8 cellular contexts compared by ENCODE assay signal in the genomic region with DNA sequence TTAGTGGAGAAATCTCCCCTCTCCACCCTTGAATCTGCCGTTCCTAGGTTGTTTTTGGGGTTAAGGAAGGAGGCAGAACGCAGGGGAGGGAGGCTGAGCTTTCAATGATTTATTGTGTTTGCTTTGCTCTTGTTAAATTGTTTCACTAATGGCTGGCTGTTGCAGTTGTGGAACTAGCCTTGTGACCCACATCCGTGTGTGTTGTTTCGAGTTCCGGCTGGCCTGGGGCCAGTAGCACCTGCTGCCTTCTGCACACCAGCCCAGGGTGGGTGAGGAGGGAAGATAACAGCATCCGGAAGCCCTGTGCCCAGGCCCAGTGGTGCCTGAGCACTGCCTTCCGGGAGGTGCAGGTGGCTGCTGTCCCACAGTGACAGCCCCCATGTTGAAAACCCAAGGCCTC. TPM values are rescaled to one million over a fixed set of nuclear protein-coding genes. Genes with fewer than 3 reads are reported as not detected.
DNase-seq lines count a peak whose midpoint lies in the region; ATAC-seq, FAIRE-seq and TF ChIP-seq lines count a peak whose summit lies in the region.

No MANE protein-coding gene starts in this region.

- H3K9me1 ChIP-seq in endothelial cell of umbilical vein (replicated peaks; ENCODE audit: control insufficient read depth, extremely low read depth, insufficient read depth, low read length) = no peaks in the 10 kb centered on the region

- H3K27ac ChIP-seq in Panc1 (ENCODE audit: low read length) = peak overlapping the region; percentile 88
- peak overlapping the region; percentile 13 for H3K27ac ChIP-seq in endothelial cell of umbilical vein (ENCODE audit: insufficient read depth, low read depth, low read length)
- no peak overlapping the region for H3K27ac ChIP-seq in osteoblast (ENCODE audit: low read depth, low read length)

- H3K4me2 ChIP-seq in endothelial cell of umbilical vein (ENCODE audit: insufficient read depth, low read length) = no peak overlapping the region
- H3K4me2 ChIP-seq in osteoblast (ENCODE audit: insufficient read depth, low read length) = no peak overlapping the region

- H3K36me3 Mint-ChIP-seq in Calu3 (ENCODE audit: insufficient read depth, unreplicated experiment) = peaks cover 31% of the 10 kb centered on the region

- H3K27ac Mint-ChIP-seq in Calu3 (ENCODE audit: unreplicated experiment) = peak overlapping the region; percentile 30
- H3K27ac Mint-ChIP-seq in stimulated activated naive CD8-positive, alpha-beta T cell treated with anti-CD3 and anti-CD28 coated beads, Interleukin-15, amount 100 ng/mL, for 72 hours = peak overlapping the region; percentile 93 to 94

- dilution Hi-C loops in endothelial cell of umbilical vein (cut with MboI; ENCODE audit: extremely low pct_ligation_motif_present, low sequenced_read_pairs) = no loop called here

- CTCF ChIA-PET in Calu3 (lab: Charles Lee) = interaction anchor here (0.6 to 1.0 kb wide), 2 partner anchors 59 to 133 kb away, joined by 3 to 5 read pairs; no protein-coding TSS in a partner anchor
- CTCF ChIA-PET in Panc1 (lab: Charles Lee) = no interaction called here
- CTCF ChIA-PET in endothelial cell of umbilical vein (lab: Charles Lee) = interaction anchor here (1.1 to 1.4 kb wide), 3 partner anchors 11 to 71 kb away, joined by 3 to 5 read pairs (median 4); no protein-coding TSS in a partner anchor

- no peak for FAIRE-seq in endothelial cell of umbilical vein (lab: Jason Lieb, UNC)

- ATAC-seq in GM19043 (IDR thresholded peaks at IDR 0.05; ENCODE audit: low read depth, unreplicated experiment) = peak; percentile 88
- peak; percentile 65 for ATAC-seq in HG03103 (IDR thresholded peaks at IDR 0.05; ENCODE audit: low read depth, unreplicated experiment)
- no peak for ATAC-seq in Panc1
- peak; percentile 87 for ATAC-seq in stimulated activated naive CD8-positive, alpha-beta T cell treated with anti-CD3 and anti-CD28 coated beads, Interleukin-15, amount 100 ng/mL, for 72 hours

- H3K4me3 ChIP-seq in Panc1 (ENCODE audit: low read depth in 2 of 2, low read length in 2 of 2) (0 out of 4 replicates have a peak overlapping the region, but pooled peaks of 1 of the 2 experiments have one; percentile 10), endothelial cell of umbilical vein (replicated peaks in 1 of 3; ENCODE audit: insufficient read depth in 1 of 3, low read depth in 1 of 3, low read length in 3 of 3) (no peak overlapping the region), osteoblast (ENCODE audit: insufficient read depth, low read length) (no peak overlapping the region)

- peaks cover 23% of the 10 kb centered on the region for H3K4me1 Mint-ChIP-seq in Calu3 (ENCODE audit: low read depth, unreplicated experiment)
- peaks cover 46% of the 10 kb centered on the region for H3K4me1 Mint-ChIP-seq in stimulated activated naive CD8-positive, alpha-beta T cell treated with anti-CD3 and anti-CD28 coated beads, Interleukin-15, amount 100 ng/mL, for 72 hours

- no peaks in the 10 kb centered on the region for H4K20me1 ChIP-seq in endothelial cell of umbilical vein (replicated peaks; ENCODE audit: control insufficient read depth, extremely low read depth, insufficient read depth, low read length)
- peaks cover 4% of the 10 kb centered on the region for H4K20me1 ChIP-seq in osteoblast (ENCODE audit: insufficient read depth, low read length)

- no peak for TF ChIP-seq POLR2A in endothelial cell of umbilical vein (IDR thresholded peaks at IDR 0.05; ENCODE audit: low read depth, low read length)

- no TSS peak for BruUV-seq in Calu3 (replicated peaks; lab: Mats Ljungman, UMichigan)
- BruUV-seq in Panc1 (replicated peaks; lab: Mats Ljungman, UMichigan) = no TSS peak
- no TSS peak for BruUV-seq in endothelial cell of umbilical vein (replicated peaks; lab: Mats Ljungman, UMichigan)

- H3K9me3 ChIP-seq in Panc1 (ENCODE audit: control insufficient read depth, insufficient read depth, low read depth, low read length) (no peaks in the 10 kb centered on the region), endothelial cell of umbilical vein (replicated peaks; ENCODE audit: control insufficient read depth, insufficient read depth, low read length) (no peaks in the 10 kb centered on the region), osteoblast (ENCODE audit: low read depth, low read length) (no peaks in the 10 kb centered on the region)

- POLR2A ChIA-PET in Panc1 (lab: Charles Lee) (interaction anchor here (0.5 kb wide), 1 partner anchor 23 kb away, joined by 3 read pairs; no protein-coding TSS in a partner anchor), endothelial cell of umbilical vein (lab: Charles Lee) (no interaction called here)

- peak overlapping the region; percentile 7 for H3K4me3 Mint-ChIP-seq in Calu3 (ENCODE audit: low read depth, unreplicated experiment)
- peak overlapping the region; percentile 77 to 81 for H3K4me3 Mint-ChIP-seq in stimulated activated naive CD8-positive, alpha-beta T cell treated with anti-CD3 and anti-CD28 coated beads, Interleukin-15, amount 100 ng/mL, for 72 hours

- peaks cover 49% of the 10 kb centered on the region for H3K4me1 ChIP-seq in Panc1 (ENCODE audit: control insufficient read depth, insufficient read depth, low read length)
- peaks cover 12% of the 10 kb centered on the region for H3K4me1 ChIP-seq in endothelial cell of umbilical vein (ENCODE audit: control insufficient read depth, extremely low read depth, insufficient read depth, low read length)
- H3K4me1 ChIP-seq in osteoblast (ENCODE audit: insufficient read depth, low read length) = peaks cover 27% of the 10 kb centered on the region

- intact Hi-C loops in Calu3 (cut with micrococcal nuclease; ENCODE audit: unreplicated experiment) = loop anchor here (10.0 kb wide), 1 partner anchor 67 kb away; no protein-coding TSS in a partner anchor
- intact Hi-C loops in Panc1 (cut with micrococcal nuclease; ENCODE audit: unreplicated experiment) = no loop called here
- intact Hi-C loops in endothelial cell of umbilical vein (cut with micrococcal nuclease) = no loop called here

- no peaks in the 10 kb centered on the region for H3K9me3 Mint-ChIP-seq in Calu3 (ENCODE audit: low read depth, unreplicated experiment)
- H3K9me3 Mint-ChIP-seq in stimulated activated naive CD8-positive, alpha-beta T cell treated with anti-CD3 and anti-CD28 coated beads, Interleukin-15, amount 100 ng/mL, for 72 hours = no peaks in the 10 kb centered on the region

- no peak overlapping the region for H3K9ac ChIP-seq in endothelial cell of umbilical vein (replicated peaks; ENCODE audit: extremely low read depth, insufficient read depth, low read length)

- H3K36me3 ChIP-seq in Panc1 (ENCODE audit: control insufficient read depth, insufficient read depth, low read length) (peaks cover 6% of the 10 kb centered on the region; the same call in 1 of the 2 replicates), endothelial cell of umbilical vein (ENCODE audit: control insufficient read depth in 2 of 2, extremely low read depth in 1 of 2, insufficient read depth in 2 of 2, low read length in 2 of 2) (no peaks in the 10 kb centered on the region), osteoblast (ENCODE audit: insufficient read depth, low read length) (peaks cover 25% of the 10 kb centered on the region)

- no peaks in the 10 kb centered on the region for H3K27me3 Mint-ChIP-seq in Calu3 (ENCODE audit: unreplicated experiment)
- H3K27me3 Mint-ChIP-seq in stimulated activated naive CD8-positive, alpha-beta T cell treated with anti-CD3 and anti-CD28 coated beads, Interleukin-15, amount 100 ng/mL, for 72 hours = no peaks in the 10 kb centered on the region

- peaks cover 58% of the 10 kb centered on the region for H3K79me2 ChIP-seq in endothelial cell of umbilical vein (ENCODE audit: control insufficient read depth, insufficient read depth, low read length)
- H3K79me2 ChIP-seq in osteoblast (ENCODE audit: insufficient read depth, low read length) = peaks cover 81% of the 10 kb centered on the region

- in situ Hi-C loops in Panc1 (cut with HindIII; ENCODE audit: low pct_unique_long_range_greater_than_20kb, low sequenced_read_pairs) = no loop called here

- DNase-seq in Calu3 (peak; percentile 73), Panc1 (ENCODE audit: low read depth, low spot score) (no peak), endothelial cell of umbilical vein (ENCODE audit: low read depth, low spot score) (peak; percentile 38), osteoblast (ENCODE audit: insufficient read length, low spot score, missing footprints) (no peak), NK-92 (lab: John Stamatoyannopoulos, UW; ENCODE audit: unreplicated experiment) (no peak)
- DNase-seq in stimulated activated naive CD8-positive, alpha-beta T cell treated with anti-CD3 and anti-CD28 coated beads, Interleukin-15, amount 100 ng/mL, for 72 hours = peak; percentile 40 to 76

- no peak overlapping the region for H2AFZ ChIP-seq in endothelial cell of umbilical vein (ENCODE audit: low read depth, low read length)
- no peak overlapping the region for H2AFZ ChIP-seq in osteoblast (ENCODE audit: low read length)

- H3K27me3 ChIP-seq in Panc1 (ENCODE audit: control insufficient read depth, insufficient read depth, low read length) (no peaks in the 10 kb centered on the region), endothelial cell of umbilical vein (ENCODE audit: control insufficient read depth in 2 of 2, insufficient read depth in 2 of 2, low read length in 2 of 2) (no peaks in the 10 kb centered on the region), osteoblast (ENCODE audit: insufficient read depth, low read length) (no peaks in the 10 kb centered on the region)

- no peak for TF ChIP-seq CTCF in Calu3 (IDR thresholded peaks at IDR 0.05; ENCODE audit: unreplicated experiment)
- no peak for TF ChIP-seq CTCF in Panc1 (IDR thresholded peaks at IDR 0.05)
- TF ChIP-seq CTCF in endothelial cell of umbilical vein (IDR thresholded peaks at IDR 0.05; ENCODE audit: extremely low read depth in 1 of 2, insufficient read depth in 1 of 2, low read depth in 1 of 2, low read length in 2 of 2) = no peak
- no peak for TF ChIP-seq CTCF in osteoblast (IDR thresholded peaks at IDR 0.05; ENCODE audit: extremely low read depth, low read depth, low read length)

TF ChIP-seq in endothelial cell of umbilical vein, 7 proteins besides CTCF, POLR2A, EP300 and RAD21:
- TF ChIP-seq POLR2AphosphoS5 (IDR thresholded peaks at IDR 0.05; ENCODE audit: insufficient read depth, low read depth, low read length) (no peak), GATA2 (IDR thresholded peaks at IDR 0.05; ENCODE audit: insufficient read depth, insufficient read length, low read depth, low read length) (peak; percentile 11)

RNA-seq across cellular contexts. Expression of gene ERGIC1, which starts 3.6 kb away (rescaled TPM):
- 231 and 235 TPM in 2 replicates for total RNA-seq in Calu3 (2022)
- 206 TPM for total RNA-seq in Panc1 (2021; ENCODE audit: unreplicated experiment)
- 419 TPM for polyA plus RNA-seq in Panc1 (2012; ENCODE audit: insufficient read length)
- total RNA-seq in endothelial cell of umbilical vein = 105 and 118 TPM in 2 replicates
- 109 and 115 TPM in 2 replicates for polyA plus RNA-seq in endothelial cell of umbilical vein
- polyA plus RNA-seq in endothelial cell of umbilical vein (2011; cell fraction: cytosol; rRNA removed) = 84.9 and 98.4 TPM in 2 replicates
- polyA plus RNA-seq in endothelial cell of umbilical vein (2011; cell fraction: nucleus; rRNA removed) = 63.2 and 75.9 TPM in 2 replicates
- polyA plus RNA-seq in endothelial cell of umbilical vein (2012) = 101 and 105 TPM in 2 replicates
- 189 and 212 TPM in 2 replicates for polyA minus RNA-seq in endothelial cell of umbilical vein
- polyA minus RNA-seq in endothelial cell of umbilical vein (2011; cell fraction: cytosol; rRNA and poly(A)+ RNA removed) = 41.4 TPM
- polyA minus RNA-seq in endothelial cell of umbilical vein (2011; cell fraction: nucleus; rRNA and poly(A)+ RNA removed) = 62.9 and 76.6 TPM in 2 replicates
- total RNA-seq in osteoblast = 109 and 128 TPM in 2 replicates

Comparison
In these comparisons a context has a peak if more than half of its experiments do, and no peak if none do; other contexts are left out.
1. DNase-seq: peak in Calu3 (single experiment), endothelial cell of umbilical vein (single experiment) and stimulated activated naive CD8-positive, alpha-beta T cell treated with anti-CD3 and anti-CD28 coated beads, Interleukin-15, amount 100 ng/mL, for 72 hours (2 of 2); none in Panc1 (single experiment), osteoblast (single experiment) and NK-92 (single experiment).